In the genomic region with DNA sequence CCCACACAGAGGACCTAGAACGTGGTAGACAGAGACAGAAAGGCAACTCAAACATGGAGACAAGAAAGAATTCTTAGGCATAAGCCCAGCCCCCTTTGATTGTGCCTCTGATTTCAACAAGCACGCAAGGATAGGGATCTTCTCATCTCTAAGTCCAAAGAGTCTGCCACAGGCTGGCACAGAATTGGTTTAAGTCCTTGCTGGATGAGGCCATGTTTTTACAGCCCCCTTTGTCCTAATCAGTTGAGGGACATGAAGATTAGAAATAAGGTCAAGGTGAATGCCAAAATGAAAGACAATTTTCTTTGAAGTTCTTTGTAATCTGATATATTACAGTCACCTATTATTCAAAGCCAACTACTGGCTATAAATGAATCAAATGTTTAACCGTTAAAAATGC, we compare ENCODE assay signal across 25 cellular contexts.
"Had no signal": no experiment of that assay in that cellular context is flagged by ENCODE, and none has a peak within 500 bp of the region (broad histone marks: within the 10 kb centered on the region; RNA-seq: fewer than 3 reads in every experiment).

No MANE protein-coding gene starts in this region.

- H3K4me3 Mint-ChIP-seq: IgD-negative memory B cell had no signal

- H3K4me3 ChIP-seq: K562 had no signal

- H3K27ac ChIP-seq: HL-60, KMS-11 had no signal

- DNase-seq: Kasumi-1, MM.1S, NCI-H1092 treated with DMSO at 0.1 percent for 48 hours, NCI-H1436, NCI-H187, NCI-H2029, NCI-H2081 treated with DMSO at 0.1 percent for 48 hours, NCI-H2171, NCI-H226, NCI-H446, NCI-H510A, NCI-H524 treated with DMSO at 0.1 percent for 48 hours, NCI-H69, NCI-H774, Right ventricle myocardium superior, RPMI8226, SIG-M5, SK-N-SH, SW 1271 had no signal

- ATAC-seq: K562 had no signal

- H3K27ac Mint-ChIP-seq: IgD-negative memory B cell had no signal

- FAIRE-seq: HTR-8/SVneo, K562, RCC 7860 had no signal

- H3K27me3 Mint-ChIP-seq: IgD-negative memory B cell had no signal
